ENCODE assay signal across 21 cellular contexts in the genomic region with DNA sequence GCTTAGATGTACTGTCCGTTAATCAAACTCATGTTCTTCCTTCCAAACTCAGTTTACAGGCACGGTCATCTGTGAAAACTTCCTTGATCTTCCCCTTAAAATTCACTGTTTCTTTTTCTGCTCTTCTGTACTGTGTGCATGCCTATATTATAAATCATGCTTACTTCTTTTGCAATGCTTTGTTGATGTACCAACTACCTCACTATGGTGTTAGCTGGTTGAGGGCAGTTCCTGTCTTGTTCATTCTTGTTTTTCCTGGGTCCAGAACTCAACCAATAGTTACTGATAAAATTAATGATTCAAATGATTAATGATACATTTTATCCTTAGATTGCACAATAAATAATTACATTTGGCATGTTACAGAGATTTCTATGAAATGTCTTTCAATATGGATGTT.
"Had no signal": no experiment of that assay in that cellular context is flagged by ENCODE, and none has a peak within 500 bp of the region (broad histone marks: within the 10 kb centered on the region; RNA-seq: fewer than 3 reads in every experiment).

No MANE protein-coding gene starts in this region.

- H3K27me3 ChIP-seq: esophagus squamous epithelium, sigmoid colon, upper lobe of left lung had no signal

- H3K9me3 ChIP-seq: esophagus squamous epithelium, lower lobe of right lung, sigmoid colon, thoracic aorta, upper lobe of left lung had no signal

- H3K4me3 ChIP-seq: esophagus squamous epithelium, lower lobe of right lung, sigmoid colon, thoracic aorta, upper lobe of left lung had no signal

- ATAC-seq: activated CD8-positive, alpha-beta memory T cell treated with anti-CD3 and anti-CD28 coated beads, Interleukin-2, amount 10 ng/mL, durations not matched to agents 7 days and 5 days; lower lobe of right lung; natural killer cell treated with Interleukin-12 subunit alpha and Interleukin-12 subunit beta and Interleukin-15 and Interleukin-18, amount 100 ng/mL, for 72 hours; stimulated activated memory B cell treated with anti-CD40 and anti-IgM and Interleukin-4, amounts not matched to agents 10 μg/mL and 1 μg/mL and 100 μg/mL, for 72 hours had no signal

- H3K4me3 Mint-ChIP-seq: activated CD8-positive, alpha-beta memory T cell treated with anti-CD3 and anti-CD28 coated beads, Interleukin-2, amount 10 ng/mL, durations not matched to agents 7 days and 5 days; activated naive CD8-positive, alpha-beta T cell; brain; natural killer cell treated with Interleukin-12 subunit alpha and Interleukin-12 subunit beta and Interleukin-15 and Interleukin-18, amount 100 ng/mL, for 72 hours; stimulated activated memory B cell treated with anti-CD40 and anti-IgM and Interleukin-4, amounts not matched to agents 10 μg/mL and 1 μg/mL and 100 μg/mL, for 72 hours had no signal

- H3K36me3 ChIP-seq: esophagus squamous epithelium, lower lobe of right lung, sigmoid colon, thoracic aorta, upper lobe of left lung had no signal

- H3K27ac ChIP-seq: esophagus squamous epithelium, lower lobe of right lung, sigmoid colon, thoracic aorta, upper lobe of left lung, VCaP had no signal

- H3K4me1 Mint-ChIP-seq: stimulated activated memory B cell treated with anti-CD40 and anti-IgM and Interleukin-4, amounts not matched to agents 10 μg/mL and 1 μg/mL and 100 μg/mL, for 72 hours had no signal

- H3K4me1 ChIP-seq: esophagus squamous epithelium, lower lobe of right lung, upper lobe of left lung had no signal

- H3K27ac Mint-ChIP-seq: activated CD8-positive, alpha-beta memory T cell treated with anti-CD3 and anti-CD28 coated beads, Interleukin-2, amount 10 ng/mL, durations not matched to agents 7 days and 5 days; activated naive CD8-positive, alpha-beta T cell; brain; natural killer cell treated with Interleukin-12 subunit alpha and Interleukin-12 subunit beta and Interleukin-15 and Interleukin-18, amount 100 ng/mL, for 72 hours; stimulated activated memory B cell treated with anti-CD40 and anti-IgM and Interleukin-4, amounts not matched to agents 10 μg/mL and 1 μg/mL and 100 μg/mL, for 72 hours had no signal

- H3K27me3 Mint-ChIP-seq: activated CD8-positive, alpha-beta memory T cell treated with anti-CD3 and anti-CD28 coated beads, Interleukin-2, amount 10 ng/mL, durations not matched to agents 7 days and 5 days; activated naive CD8-positive, alpha-beta T cell; natural killer cell treated with Interleukin-12 subunit alpha and Interleukin-12 subunit beta and Interleukin-15 and Interleukin-18, amount 100 ng/mL, for 72 hours; stimulated activated memory B cell treated with anti-CD40 and anti-IgM and Interleukin-4, amounts not matched to agents 10 μg/mL and 1 μg/mL and 100 μg/mL, for 72 hours had no signal

- H3K36me3 Mint-ChIP-seq: brain; stimulated activated memory B cell treated with anti-CD40 and anti-IgM and Interleukin-4, amounts not matched to agents 10 μg/mL and 1 μg/mL and 100 μg/mL, for 72 hours had no signal

- DNase-seq: activated CD4-positive, alpha-beta T cell treated with anti-CD3 and anti-CD28 coated beads, Interleukin-2, amount 50 U/mL, for 48 hours; activated CD4-positive, CD25-positive, alpha-beta regulatory T cell treated with anti-CD3 and anti-CD28 coated beads, Interleukin-2, amount 50 U/mL, for 72 hours; activated CD8-positive, alpha-beta memory T cell treated with anti-CD3 and anti-CD28 coated beads, Interleukin-2, amount 10 ng/mL, durations not matched to agents 7 days and 5 days; anterior cingulate cortex; cortex of kidney; effector CD4-positive, alpha-beta T cell; esophagus squamous epithelium; glutamatergic neuron; hippocampal formation; islet precursor cell; lower lobe of right lung; sigmoid colon; stimulated activated CD4-positive, alpha-beta T cell treated with anti-CD3 and anti-CD28 coated beads, Interleukin-4, amount 100 ng/mL, for 4 hours; T-helper 2 cell; upper lobe of left lung had no signal

- H3K9me3 Mint-ChIP-seq: natural killer cell treated with Interleukin-12 subunit alpha and Interleukin-12 subunit beta and Interleukin-15 and Interleukin-18, amount 100 ng/mL, for 72 hours; stimulated activated memory B cell treated with anti-CD40 and anti-IgM and Interleukin-4, amounts not matched to agents 10 μg/mL and 1 μg/mL and 100 μg/mL, for 72 hours had no signal
